In genomic region chr19:29690842-29691241, GRCh38 we compare ENCODE assay signal across 8 cellular contexts. TPM values are rescaled to one million over a fixed set of nuclear protein-coding genes. Genes with fewer than 3 reads are reported as not detected.
DNase-seq lines count a peak whose midpoint lies in the region; ATAC-seq and TF ChIP-seq lines count a peak whose summit lies in the region.

No MANE protein-coding gene starts in this region.

- no peaks in the 10 kb centered on the region for H3K27me3 ChIP-seq in breast epithelium

- no peak overlapping the region for H3K27ac ChIP-seq in breast epithelium

- peak; percentile 43 for TF ChIP-seq CTCF in MCF 10A (IDR thresholded peaks at IDR 0.05; ENCODE audit: unreplicated experiment)
- peak in 1 of 3 donors; percentile 19 for TF ChIP-seq CTCF in breast epithelium (IDR thresholded peaks at IDR 0.05)

- H3K9me3 ChIP-seq in breast epithelium, result peaks cover 0 to 11% of the 10 kb centered on the region in 2 donors

- no peak for TF ChIP-seq POLR2A in breast epithelium (IDR thresholded peaks at IDR 0.05)

- peaks cover 9% of the 10 kb centered on the region for H3K9me3 Mint-ChIP-seq in MCF 10A (ENCODE audit: unreplicated experiment)
- no peaks in the 10 kb centered on the region for H3K9me3 Mint-ChIP-seq in activated T-cell treated with anti-CD3 and anti-CD28 coated beads, Interleukin-2, amount 50 U/mL, for 24 hours

- POLR2A ChIA-PET in MCF 10A (lab: Yijun Ruan, JAX), result no interaction called here

- no peak overlapping the region for H3K4me3 Mint-ChIP-seq in MCF 10A (ENCODE audit: unreplicated experiment)
- no peak overlapping the region for H3K4me3 Mint-ChIP-seq in activated T-cell treated with anti-CD3 and anti-CD28 coated beads, Interleukin-2, amount 50 U/mL, for 24 hours

- H3K4me1 ChIP-seq in breast epithelium, result peaks cover 0 to 3% of the 10 kb centered on the region in 2 donors

- peak; percentile 26 for ATAC-seq in left ventricle myocardium superior
- ATAC-seq in stimulated activated naive CD8-positive, alpha-beta T cell treated with anti-CD3 and anti-CD28 coated beads, Interleukin-15, Interleukin-2, amounts not matched to agents 100 U/mL and 50 U/mL, for 24 hours, result peak; percentile 45

- H3K4me1 Mint-ChIP-seq in MCF 10A (ENCODE audit: insufficient read depth, unreplicated experiment), result peaks cover 25% of the 10 kb centered on the region
- peaks cover 51% of the 10 kb centered on the region for H3K4me1 Mint-ChIP-seq in activated T-cell treated with anti-CD3 and anti-CD28 coated beads, Interleukin-2, amount 50 U/mL, for 24 hours (ENCODE audit: low read depth)

- peaks cover 7% of the 10 kb centered on the region for H3K36me3 Mint-ChIP-seq in MCF 10A (ENCODE audit: insufficient read depth, unreplicated experiment)
- peaks cover 4% of the 10 kb centered on the region for H3K36me3 Mint-ChIP-seq in activated T-cell treated with anti-CD3 and anti-CD28 coated beads, Interleukin-2, amount 50 U/mL, for 24 hours (ENCODE audit: low read depth)

- intact Hi-C loops in MCF 10A (cut with micrococcal nuclease), result loop anchor here (1.0 kb wide), 1 partner anchor 81 kb away; no protein-coding TSS in a partner anchor
- intact Hi-C loops in breast epithelium (cut with DNase I; ENCODE audit: low total_unique reads), result no loop called here
- intact Hi-C loops in left ventricle myocardium superior (cut with micrococcal nuclease), result no loop called here

- BruUV-seq in MCF 10A (replicated peaks; lab: Mats Ljungman, UMichigan), result no TSS peak

- no peak overlapping the region for H3K4me3 ChIP-seq in breast epithelium

- CTCF ChIA-PET in MCF 10A (lab: Yijun Ruan, JAX), result interaction anchor here (0.6 to 1.5 kb wide), 3 partner anchors 69 to 81 kb away, joined by 3 to 7 read pairs (median 3); no protein-coding TSS in a partner anchor

- no peak overlapping the region for H3K27ac Mint-ChIP-seq in MCF 10A (ENCODE audit: low read depth, unreplicated experiment)
- peak overlapping the region; percentile 85 for H3K27ac Mint-ChIP-seq in activated T-cell treated with anti-CD3 and anti-CD28 coated beads, Interleukin-2, amount 50 U/mL, for 24 hours

- DNase-seq in MCF 10A (ENCODE audit: unreplicated experiment) (peak; percentile 76), breast epithelium (ENCODE audit: low spot score in 2 of 2) (no peak), NCI-H1694 treated with DMSO at 0.1 percent for 48 hours (lab: John Stamatoyannopoulos, UW) (peak; percentile 10), left ventricle myocardium superior (no peak), NCI-H1092 (lab: John Stamatoyannopoulos, UW) (no peak), D341Med (ENCODE audit: low spot score) (no peak)
- DNase-seq in activated T-cell treated with anti-CD3 and anti-CD28 coated beads, Interleukin-2, amount 50 U/mL, for 24 hours, result peak; percentile 72
- DNase-seq in stimulated activated naive CD8-positive, alpha-beta T cell treated with anti-CD3 and anti-CD28 coated beads, Interleukin-15, Interleukin-2, amounts not matched to agents 100 U/mL and 50 U/mL, for 24 hours, result peak; percentile 60

- H3K36me3 ChIP-seq in breast epithelium, result no peaks in the 10 kb centered on the region

- H3K27me3 Mint-ChIP-seq in MCF 10A (ENCODE audit: insufficient read depth, unreplicated experiment), result no peaks in the 10 kb centered on the region
- no peaks in the 10 kb centered on the region for H3K27me3 Mint-ChIP-seq in activated T-cell treated with anti-CD3 and anti-CD28 coated beads, Interleukin-2, amount 50 U/mL, for 24 hours

RNA-seq across cellular contexts. Expression of gene C19orf12, which starts 24.2 kb away (rescaled TPM):
- total RNA-seq in MCF 10A (2022), result 20.2 and 21.6 TPM in 2 replicates
- total RNA-seq in breast epithelium, result 100 to 1,000 TPM in 1 of 3 donors, 10 to 100 TPM in 2; 42.7 to 230 (median 53.7) TPM
- 57.0 TPM for total RNA-seq in left ventricle myocardium superior

RNA-seq across cellular contexts. Expression of gene PLEKHF1, which starts 25.6 kb away (rescaled TPM):
- total RNA-seq in MCF 10A (2022) (2.9 and 9.6 TPM in 2 replicates), breast epithelium (10 to 100 TPM; 29.8 to 71.4 (median 58.7) TPM), left ventricle myocardium superior (44.7 TPM)

Comparison
In these comparisons a context has a peak if more than half of its experiments do, and no peak if none do; other contexts are left out.
1. DNase-seq: peak in MCF 10A (single experiment), NCI-H1694 treated with DMSO at 0.1 percent for 48 hours (single experiment), activated T-cell treated with anti-CD3 and anti-CD28 coated beads, Interleukin-2, amount 50 U/mL, for 24 hours (single experiment) and stimulated activated naive CD8-positive, alpha-beta T cell treated with anti-CD3 and anti-CD28 coated beads, Interleukin-15, Interleukin-2, amounts not matched to agents 100 U/mL and 50 U/mL, for 24 hours (single experiment); none in breast epithelium (0 of 2), left ventricle myocardium superior (single experiment), NCI-H1092 (single experiment) and D341Med (single experiment).